In the genomic region with DNA sequence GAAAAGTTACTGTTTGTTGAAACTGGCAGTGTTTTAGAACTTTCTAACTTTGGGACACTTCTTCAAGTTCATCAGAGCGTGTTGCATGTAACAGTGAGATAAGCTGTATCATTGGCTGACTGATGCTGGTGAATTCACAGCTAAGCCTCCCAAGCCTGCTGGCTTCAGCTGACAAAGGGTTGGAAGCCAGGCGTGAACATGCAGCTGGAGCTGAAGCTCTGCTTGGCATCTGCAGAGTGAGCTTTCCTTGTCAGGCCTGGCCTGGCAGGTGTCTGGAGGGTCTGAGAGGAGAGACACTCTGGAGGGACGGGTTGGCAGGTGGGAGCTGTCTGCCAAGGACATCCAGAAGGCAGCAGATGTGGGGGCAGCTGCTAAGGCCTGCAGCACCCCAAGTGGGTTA, we compare ENCODE assay signal across 8 cellular contexts. TPM values are rescaled to one million over a fixed set of nuclear protein-coding genes. Genes with fewer than 3 reads are reported as not detected.
DNase-seq lines count a peak whose midpoint lies in the region; ATAC-seq and TF ChIP-seq lines count a peak whose summit lies in the region.

No MANE protein-coding gene starts in this region.

- H3K27me3 ChIP-seq in CD4-positive, alpha-beta memory T cell (ENCODE audit: insufficient read depth, low read length): no peaks in the 10 kb centered on the region
- H3K27me3 ChIP-seq in MG63: no peaks in the 10 kb centered on the region

- peak overlapping the region; percentile 53 to 85 for H3K4me3 ChIP-seq in CD4-positive, alpha-beta memory T cell (ENCODE audit: low read length in 2 of 2)
- H3K4me3 ChIP-seq in MG63 (peak overlapping the region; percentile 44), lower leg skin (ENCODE audit: low read depth, poor library complexity, severe bottlenecking) (no peak overlapping the region)

- peak overlapping the region; percentile 94 to 97 (median 95) for H3K27ac Mint-ChIP-seq in CD4-positive, alpha-beta memory T cell
- H3K27ac Mint-ChIP-seq in activated naive CD8-positive, alpha-beta T cell treated with anti-CD3 and anti-CD28 coated beads for 36 hours: peak overlapping the region; percentile 93
- H3K27ac Mint-ChIP-seq in memory B cell: peak overlapping the region; percentile 93

- peak overlapping the region; percentile 75 for H3K27ac ChIP-seq in CD4-positive, alpha-beta memory T cell (ENCODE audit: low read depth, low read length)

- no peaks in the 10 kb centered on the region for H3K9me3 Mint-ChIP-seq in CD4-positive, alpha-beta memory T cell
- no peaks in the 10 kb centered on the region for H3K9me3 Mint-ChIP-seq in activated naive CD8-positive, alpha-beta T cell treated with anti-CD3 and anti-CD28 coated beads for 36 hours
- H3K9me3 Mint-ChIP-seq in memory B cell: no peaks in the 10 kb centered on the region

- intact Hi-C loops in CD4-positive, alpha-beta memory T cell (cut with micrococcal nuclease): loop anchor here (1.0 to 10.0 kb wide), 6 partner anchors 36 to 1386 kb away; a partner anchor contains a TSS
- intact Hi-C loops in lower leg skin (cut with DNase I; ENCODE audit: low total_unique reads): no loop called here

- peak overlapping the region; percentile 90 to 96 (median 93) for H3K4me3 Mint-ChIP-seq in CD4-positive, alpha-beta memory T cell
- H3K4me3 Mint-ChIP-seq in activated naive CD8-positive, alpha-beta T cell treated with anti-CD3 and anti-CD28 coated beads for 36 hours: peak overlapping the region; percentile 89
- H3K4me3 Mint-ChIP-seq in memory B cell: peak overlapping the region; percentile 98

- TF ChIP-seq CTCF in lower leg skin (IDR thresholded peaks at IDR 0.05): no peak

- no peaks in the 10 kb centered on the region for H3K27me3 Mint-ChIP-seq in CD4-positive, alpha-beta memory T cell
- no peaks in the 10 kb centered on the region for H3K27me3 Mint-ChIP-seq in activated naive CD8-positive, alpha-beta T cell treated with anti-CD3 and anti-CD28 coated beads for 36 hours
- H3K27me3 Mint-ChIP-seq in memory B cell: no peaks in the 10 kb centered on the region

- no peak for TF ChIP-seq POLR2A in lower leg skin (IDR thresholded peaks at IDR 0.05)

- DNase-seq in CD4-positive, alpha-beta memory T cell: no peak
- DNase-seq in MG63 (peak; percentile 18), memory B cell (ENCODE audit: low spot score in 2 of 2) (no peak), occipital lobe (lab: John Stamatoyannopoulos, UW) (no peak), SIG-M5 treated with dmso at 0.1 percent for 504 hours (lab: John Stamatoyannopoulos, UW; ENCODE audit: unreplicated experiment) (no peak), lower leg skin (ENCODE audit: low spot score in 2 of 2) (no peak)
- DNase-seq in activated naive CD8-positive, alpha-beta T cell treated with anti-CD3 and anti-CD28 coated beads for 36 hours: no peak

- H3K36me3 Mint-ChIP-seq in CD4-positive, alpha-beta memory T cell: peaks cover 3 to 18% of the 10 kb centered on the region in 2 donors
- peaks cover 15% of the 10 kb centered on the region for H3K36me3 Mint-ChIP-seq in activated naive CD8-positive, alpha-beta T cell treated with anti-CD3 and anti-CD28 coated beads for 36 hours
- no peaks in the 10 kb centered on the region for H3K36me3 Mint-ChIP-seq in memory B cell

- CTCF ChIA-PET in CD4-positive, alpha-beta memory T cell (lab: Charles Lee; ENCODE audit: partially characterized antibody): interaction anchor here (0.8 to 7.1 kb wide), 8 partner anchors 11 to 195 kb away, joined by 3 to 52 read pairs (median 6); a partner anchor contains a TSS

- H3K36me3 ChIP-seq in CD4-positive, alpha-beta memory T cell (ENCODE audit: insufficient read depth, low read length): peaks cover 4% of the 10 kb centered on the region
- H3K36me3 ChIP-seq in MG63: peaks cover 3% of the 10 kb centered on the region; the same call in 1 of the 2 replicates

- POLR2A ChIA-PET in CD4-positive, alpha-beta memory T cell (lab: Charles Lee; ENCODE audit: partially characterized antibody): interaction anchor here (0.7 to 5.8 kb wide), 17 partner anchors 11 to 1921 kb away, joined by 3 to 43 read pairs (median 7); a partner anchor contains a TSS

- 50 to 53% methylated on average over 3 of the region's 3 CpGs for WGBS in lower leg skin, 2 donors

- ATAC-seq in memory B cell (ENCODE audit: low read depth) (peak; percentile 2), HG03565 (IDR thresholded peaks at IDR 0.05; ENCODE audit: unreplicated experiment) (no peak)

- H3K4me1 Mint-ChIP-seq in CD4-positive, alpha-beta memory T cell: peaks cover 54 to 91% (median 75%) of the 10 kb centered on the region in 4 donors
- peaks cover 72% of the 10 kb centered on the region for H3K4me1 Mint-ChIP-seq in activated naive CD8-positive, alpha-beta T cell treated with anti-CD3 and anti-CD28 coated beads for 36 hours
- peaks cover 64% of the 10 kb centered on the region for H3K4me1 Mint-ChIP-seq in memory B cell

- H3K9me3 ChIP-seq in CD4-positive, alpha-beta memory T cell (ENCODE audit: control insufficient read depth in 1 of 2, low read length in 2 of 2): no peaks in the 10 kb centered on the region
- H3K9me3 ChIP-seq in MG63: no peaks in the 10 kb centered on the region

- peaks cover 84% of the 10 kb centered on the region for H3K4me1 ChIP-seq in CD4-positive, alpha-beta memory T cell (ENCODE audit: insufficient read depth, low read length)

RNA-seq across cellular contexts. Expression of a gene that starts 1.5 kb away (rescaled TPM):
- total RNA-seq in CD4-positive, alpha-beta memory T cell: 10 to 100 TPM; 42.1 to 43.4 TPM
- 10 to 100 TPM; 10.9 to 18.2 TPM for polyA plus RNA-seq in CD4-positive, alpha-beta memory T cell
- 1.6 and 4.9 TPM in 2 replicates for total RNA-seq in MG63 (2014; rRNA removed; shearing (Covaris generic); ENCODE audit: low replicate concordance)
- total RNA-seq in activated naive CD8-positive, alpha-beta T cell treated with anti-CD3 and anti-CD28 coated beads for 36 hours: 10 to 100 TPM; 20.2 to 20.7 TPM
- total RNA-seq in occipital lobe (0.78 TPM), lower leg skin (10 to 100 TPM; 30.2 to 43.3 (median 32.6) TPM)
